ENCODE assay signal across 31 cellular contexts in genomic region chr11:12106101-12106500, GRCh38.
"Had no signal": no experiment of that assay in that cellular context is flagged by ENCODE, and none has a peak within 500 bp of the region (broad histone marks: within the 10 kb centered on the region; RNA-seq: fewer than 3 reads in every experiment).

No MANE protein-coding gene starts in this region.

- H3K4me3 Mint-ChIP-seq: activated CD8-positive, alpha-beta memory T cell treated with anti-CD3 and anti-CD28 coated beads, Interleukin-2, amount 10 ng/mL, durations not matched to agents 7 days and 5 days; activated naive CD4-positive, alpha-beta T cell treated with anti-CD3 and anti-CD28 coated beads, Interleukin-2, amount 50 U/mL, for 24 hours; activated T-cell treated with anti-CD3 and anti-CD28 coated beads, Interleukin-2, amount 50 U/mL, for 24 hours; activated T-helper 1 cell treated with anti-CD3 and anti-CD28 coated beads, Interleukin-12 subunit alpha, Interleukin-12 subunit beta, Interleukin-2, Interleukin-4 antibody, amounts not matched to agents 30 ng/mL and 10 ng/mL and 1 ng/mL, durations not matched to agents 14 hours and 24 hours and 36 hours had no signal

- H3K27me3 ChIP-seq: breast epithelium, MG63, Peyer's patch had no signal

- H3K36me3 ChIP-seq: breast epithelium, MG63, Peyer's patch, SJCRH30 had no signal

- H3K9me3 ChIP-seq: breast epithelium, MG63, Peyer's patch, SJCRH30, SK-N-SH had no signal

- H3K4me3 ChIP-seq: breast epithelium, MG63, Peyer's patch, SJCRH30 had no signal

- DNase-seq: activated CD4-positive, alpha-beta T cell treated with anti-CD3 and anti-CD28 coated beads for 4 hours; activated CD4-positive, alpha-beta T cell treated with anti-CD3 and anti-CD28 coated beads, Interleukin-2, amount 50 U/mL, for 4 hours; activated CD8-positive, alpha-beta memory T cell treated with anti-CD3 and anti-CD28 coated beads, Interleukin-2, amount 10 ng/mL, durations not matched to agents 7 days and 5 days; activated effector memory CD4-positive, alpha-beta T cell treated with Interleukin-2 at 50 U/mL for 16 hours; activated naive CD4-positive, alpha-beta T cell; activated T-cell treated with anti-CD3 and anti-CD28 coated beads, Interleukin-2, amount 50 U/mL, for 24 hours; MG63; MV-4-11; NCI-H1092 treated with DMSO at 0.1 percent for 48 hours; NCI-H1417 treated with DMSO at 0.1 percent for 48 hours; NCI-H1694; NCI-H2029; NCI-H2107; NCI-H2171 treated with DMSO at 0.1 percent for 48 hours; NCI-H345; NCI-H510A; NCI-H526 treated with DMSO at 0.1 percent for 48 hours; NCI-H82; OCI-M1; Right ventricle myocardium superior; SJCRH30; SK-N-SH; SW 1271; T-helper 9 cell had no signal

- H3K27ac ChIP-seq: breast epithelium, KMS-11, Peyer's patch, RWPE1, SJCRH30 had no signal

- ATAC-seq: activated CD4-positive, CD25-positive, alpha-beta regulatory T cell treated with anti-CD3 and anti-CD28 coated beads, Interleukin-2, amount 50 U/mL, for 24 hours; activated CD8-positive, alpha-beta memory T cell treated with anti-CD3 and anti-CD28 coated beads, Interleukin-2, amount 10 ng/mL, durations not matched to agents 7 days and 5 days had no signal

- H3K9ac ChIP-seq: KMS-11, SK-N-SH had no signal

- H3K36me3 Mint-ChIP-seq: activated CD8-positive, alpha-beta memory T cell treated with anti-CD3 and anti-CD28 coated beads, Interleukin-2, amount 10 ng/mL, durations not matched to agents 7 days and 5 days; activated naive CD4-positive, alpha-beta T cell treated with anti-CD3 and anti-CD28 coated beads, Interleukin-2, amount 50 U/mL, for 24 hours had no signal

- H3K27me3 Mint-ChIP-seq: activated T-cell treated with anti-CD3 and anti-CD28 coated beads, Interleukin-2, amount 50 U/mL, for 24 hours had no signal

- H3K9me3 Mint-ChIP-seq: activated naive CD4-positive, alpha-beta T cell treated with anti-CD3 and anti-CD28 coated beads, Interleukin-2, amount 50 U/mL, for 24 hours; activated T-cell treated with anti-CD3 and anti-CD28 coated beads, Interleukin-2, amount 50 U/mL, for 24 hours; activated T-helper 1 cell treated with anti-CD3 and anti-CD28 coated beads, Interleukin-12 subunit alpha, Interleukin-12 subunit beta, Interleukin-2, Interleukin-4 antibody, amounts not matched to agents 30 ng/mL and 10 ng/mL and 1 ng/mL, durations not matched to agents 14 hours and 24 hours and 36 hours had no signal

- H3K27ac Mint-ChIP-seq: activated CD8-positive, alpha-beta memory T cell treated with anti-CD3 and anti-CD28 coated beads, Interleukin-2, amount 10 ng/mL, durations not matched to agents 7 days and 5 days; activated naive CD4-positive, alpha-beta T cell treated with anti-CD3 and anti-CD28 coated beads, Interleukin-2, amount 50 U/mL, for 24 hours; activated T-cell treated with anti-CD3 and anti-CD28 coated beads, Interleukin-2, amount 50 U/mL, for 24 hours had no signal

- H3K4me2 ChIP-seq: KMS-11, SK-N-SH had no signal
